Comparison of ENCODE assay signal across 32 cellular contexts in the genomic region with DNA sequence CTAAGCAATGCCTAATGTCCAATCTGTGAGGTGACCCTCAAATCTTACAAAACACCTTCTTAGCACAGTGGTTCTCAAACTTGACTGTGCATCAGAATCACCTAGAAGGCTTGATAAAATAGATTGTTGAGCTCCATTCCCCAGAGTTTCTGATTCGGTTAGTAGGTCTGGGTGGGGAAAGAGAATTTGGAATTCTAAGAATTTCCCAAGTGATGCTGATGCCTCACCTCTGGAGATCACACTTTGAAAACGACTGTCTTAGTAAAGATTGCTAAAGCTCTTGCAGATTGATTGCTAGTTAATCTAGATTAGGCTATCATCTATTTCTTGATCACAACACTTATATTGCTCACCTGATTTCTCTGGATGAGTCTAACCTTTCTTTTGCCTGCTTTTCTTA.
"Had no signal": no experiment of that assay in that cellular context is flagged by ENCODE, and none has a peak within 500 bp of the region (broad histone marks: within the 10 kb centered on the region; RNA-seq: fewer than 3 reads in every experiment).

No MANE protein-coding gene starts in this region.

- H3K4me1 Mint-ChIP-seq: activated CD4-positive, alpha-beta memory T cell treated with anti-CD3 and anti-CD28 coated beads, Interleukin-2, amount 10 ng/mL, durations not matched to agents 7 days and 5 days; activated CD4-positive, alpha-beta T cell treated with anti-CD3 and anti-CD28 coated beads, Interleukin-2, amount 10 ng/mL, durations not matched to agents 7 days and 5 days; activated T-helper 17 cell treated with anti-CD3 and anti-CD28 coated beads, Interleukin-2, amount 50 U/mL, for 72 hours; central memory CD8-positive, alpha-beta T cell; T-helper 17 cell had no signal

- H3K4me3 ChIP-seq: coronary artery, dorsolateral prefrontal cortex, esophagus squamous epithelium, gastroesophageal sphincter had no signal

- ATAC-seq: activated T-helper 17 cell treated with anti-CD3 and anti-CD28 coated beads, Interleukin-2, amount 50 U/mL, for 72 hours; gastroesophageal sphincter; T-helper 17 cell had no signal

- H3K9me3 Mint-ChIP-seq: activated CD4-positive, alpha-beta T cell treated with anti-CD3 and anti-CD28 coated beads, Interleukin-2, amount 10 ng/mL, durations not matched to agents 7 days and 5 days had no signal

- FAIRE-seq: astrocyte, bronchial epithelial cell had no signal

- H3K27me3 ChIP-seq: brain microvascular endothelial cell, dorsolateral prefrontal cortex, esophagus squamous epithelium, gastroesophageal sphincter had no signal

- H3K4me3 Mint-ChIP-seq: activated CD4-positive, alpha-beta memory T cell treated with anti-CD3 and anti-CD28 coated beads, Interleukin-2, amount 10 ng/mL, durations not matched to agents 7 days and 5 days; activated CD4-positive, alpha-beta T cell treated with anti-CD3 and anti-CD28 coated beads, Interleukin-2, amount 10 ng/mL, durations not matched to agents 7 days and 5 days; activated naive CD8-positive, alpha-beta T cell; activated T-cell treated with anti-CD3 and anti-CD28 coated beads, Interleukin-2, amount 50 U/mL, for 24 hours; activated T-helper 17 cell treated with anti-CD3 and anti-CD28 coated beads, Interleukin-2, amount 50 U/mL, for 72 hours; central memory CD8-positive, alpha-beta T cell; dendritic cell treated with granulocyte-macrophage colony-stimulating factor and Interleukin-4, amounts not matched to agents 40 ng/mL and 50 ng/mL, for 4 days; T-helper 17 cell; T-helper 2 cell treated with Interferon-gamma antibody and Interleukin-4, amounts not matched to agents 5 μg/mL and 100 μg/mL, for 36 hours had no signal

- H3K36me3 Mint-ChIP-seq: activated naive CD8-positive, alpha-beta T cell had no signal

- H3K27ac Mint-ChIP-seq: activated CD4-positive, alpha-beta memory T cell treated with anti-CD3 and anti-CD28 coated beads, Interleukin-2, amount 10 ng/mL, durations not matched to agents 7 days and 5 days; activated CD4-positive, alpha-beta T cell treated with anti-CD3 and anti-CD28 coated beads, Interleukin-2, amount 10 ng/mL, durations not matched to agents 7 days and 5 days; activated naive CD8-positive, alpha-beta T cell; activated T-cell treated with anti-CD3 and anti-CD28 coated beads, Interleukin-2, amount 50 U/mL, for 24 hours; activated T-helper 17 cell treated with anti-CD3 and anti-CD28 coated beads, Interleukin-2, amount 50 U/mL, for 72 hours; dendritic cell treated with granulocyte-macrophage colony-stimulating factor and Interleukin-4, amounts not matched to agents 40 ng/mL and 50 ng/mL, for 4 days; T-helper 17 cell; T-helper 2 cell treated with Interferon-gamma antibody and Interleukin-4, amounts not matched to agents 5 μg/mL and 100 μg/mL, for 36 hours had no signal

- H3K36me3 ChIP-seq: brain microvascular endothelial cell, esophagus squamous epithelium, gastroesophageal sphincter had no signal

- H3K27ac ChIP-seq: brain microvascular endothelial cell, coronary artery, dorsolateral prefrontal cortex, esophagus squamous epithelium, gastroesophageal sphincter had no signal

- H3K27me3 Mint-ChIP-seq: activated CD4-positive, alpha-beta memory T cell treated with anti-CD3 and anti-CD28 coated beads, Interleukin-2, amount 10 ng/mL, durations not matched to agents 7 days and 5 days; activated CD4-positive, alpha-beta T cell treated with anti-CD3 and anti-CD28 coated beads, Interleukin-2, amount 10 ng/mL, durations not matched to agents 7 days and 5 days; activated naive CD8-positive, alpha-beta T cell; activated T-cell treated with anti-CD3 and anti-CD28 coated beads, Interleukin-2, amount 50 U/mL, for 24 hours; activated T-helper 17 cell treated with anti-CD3 and anti-CD28 coated beads, Interleukin-2, amount 50 U/mL, for 72 hours; central memory CD8-positive, alpha-beta T cell; dendritic cell treated with granulocyte-macrophage colony-stimulating factor and Interleukin-4, amounts not matched to agents 40 ng/mL and 50 ng/mL, for 4 days; T-helper 17 cell had no signal

- DNase-seq: activated CD4-positive, alpha-beta memory T cell treated with anti-CD3 and anti-CD28 coated beads, Interleukin-2, amount 10 ng/mL, durations not matched to agents 7 days and 5 days; activated CD4-positive, alpha-beta T cell treated with anti-CD3 and anti-CD28 coated beads for 1 hour; activated CD4-positive, alpha-beta T cell treated with anti-CD3 and anti-CD28 coated beads for 4 hours; activated CD4-positive, alpha-beta T cell treated with anti-CD3 and anti-CD28 coated beads, Interleukin-2, amount 10 ng/mL, durations not matched to agents 7 days and 5 days; activated CD4-positive, alpha-beta T cell treated with anti-CD3 and anti-CD28 coated beads, Interleukin-2, amount 50 U/mL, for 4 hours; activated CD8-positive, alpha-beta memory T cell treated with anti-CD3 and anti-CD28 coated beads, Interleukin-2, amount 50 U/mL, for 48 hours; activated effector memory CD4-positive, alpha-beta T cell treated with Interleukin-2 at 50 U/mL for 16 hours; activated gamma-delta T cell treated with Interleukin-2 at 50 U/mL for 16 hours; activated naive CD4-positive, alpha-beta T cell treated with anti-CD3 and anti-CD28 coated beads, Interleukin-2, amount 50 U/mL, for 16 hours; activated naive CD4-positive, alpha-beta T cell treated with Interleukin-2 at 50 U/mL for 16 hours; activated T-cell treated with anti-CD3 and anti-CD28 coated beads for 4 hours; activated T-cell treated with anti-CD3 and anti-CD28 coated beads, Interleukin-2, amount 50 U/mL, for 24 hours; amniotic stem cell; anterior cingulate cortex; brain microvascular endothelial cell; dorsolateral prefrontal cortex; effector memory CD4-positive, alpha-beta T cell; erythroblast; esophagus squamous epithelium; foreskin melanocyte; T-helper 1 cell; T-helper 17 cell; T1000 had no signal

- H3K4me1 ChIP-seq: esophagus squamous epithelium, gastroesophageal sphincter had no signal

- H3K9me3 ChIP-seq: esophagus squamous epithelium, gastroesophageal sphincter had no signal
